Comparison of ENCODE assay signal across 8 cellular contexts in the genomic region with DNA sequence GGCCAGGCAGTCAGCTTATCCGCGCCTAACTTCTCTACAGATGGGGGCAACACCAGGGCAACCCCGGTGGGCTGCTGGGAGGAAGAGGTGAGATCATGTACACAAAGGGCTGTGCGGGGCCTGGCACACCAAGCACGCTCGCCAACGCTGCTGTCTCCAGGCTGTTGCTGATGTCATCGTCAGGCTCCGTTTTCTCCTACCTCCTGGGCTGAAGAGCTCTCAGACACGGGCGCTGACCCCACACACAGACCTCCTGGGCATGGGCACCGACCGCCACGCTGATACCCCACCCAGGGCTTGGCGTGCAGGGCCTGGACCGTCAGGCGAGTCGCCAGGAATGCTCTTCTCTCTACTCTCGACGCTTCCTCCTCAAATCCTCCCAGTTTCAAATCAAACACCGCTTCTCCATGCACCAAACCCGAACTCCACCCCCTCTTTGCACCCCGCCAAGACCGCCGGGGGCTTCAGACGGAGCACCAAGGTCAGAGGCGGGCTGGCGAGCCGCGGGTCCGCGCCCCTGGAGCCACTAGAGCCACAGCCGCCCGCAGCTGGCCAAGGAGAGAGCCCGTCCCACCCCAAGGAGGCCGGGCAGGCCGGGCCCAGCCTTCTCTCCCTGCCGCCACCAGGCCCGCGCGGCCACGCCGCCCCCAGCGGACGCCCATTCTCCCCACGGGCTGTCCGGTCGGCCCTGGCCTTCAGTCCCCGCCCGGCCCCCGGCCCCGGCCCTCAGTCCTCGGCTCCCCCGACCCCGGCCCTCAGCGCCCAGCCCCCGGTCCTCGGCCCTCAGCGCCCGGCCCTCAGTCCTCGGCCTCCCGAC. TPM values are rescaled to one million over a fixed set of nuclear protein-coding genes. Genes with fewer than 3 reads are reported as not detected.
A peak's percentile ranks its signal among the peaks of the same experiment; 100 is the strongest.
DNase-seq lines count a peak whose midpoint lies in the region; ATAC-seq and TF ChIP-seq lines count a peak whose summit lies in the region.

No MANE protein-coding gene starts in this region.

- no peaks in the 10 kb centered on the region for H3K27me3 ChIP-seq in A673 (replicated peaks; ENCODE audit: insufficient read depth, low read depth, low read length, poor library complexity)
- H3K27me3 ChIP-seq in esophagus squamous epithelium: peaks cover 0 to 6% (median 0%) of the 10 kb centered on the region in 4 donors
- peaks cover 5% of the 10 kb centered on the region for H3K27me3 ChIP-seq in neural progenitor cell

- H3K4me1 Mint-ChIP-seq in WTC11: peaks cover 41% of the 10 kb centered on the region
- peaks cover 20% of the 10 kb centered on the region for H3K4me1 Mint-ChIP-seq in neural progenitor cell

- no peak for TF ChIP-seq POLR2A in esophagus squamous epithelium (IDR thresholded peaks at IDR 0.05)

- no peak overlapping the region for H2AFZ ChIP-seq in neural progenitor cell (replicated peaks)

- H3K4me3 Mint-ChIP-seq in WTC11: peak overlapping the region; percentile 87
- peak overlapping the region; percentile 87 for H3K4me3 Mint-ChIP-seq in neural progenitor cell

- peak overlapping the region; percentile 88 for H3K9ac ChIP-seq in neural progenitor cell

- no peaks in the 10 kb centered on the region for H3K36me3 Mint-ChIP-seq in WTC11
- no peaks in the 10 kb centered on the region for H3K36me3 Mint-ChIP-seq in neural progenitor cell

- H3K4me3 ChIP-seq in A673 (ENCODE audit: low read depth, low read length, poor library complexity, severe bottlenecking): peak overlapping the region; percentile 84
- peak overlapping the region; percentile 65 to 84 (median 76) for H3K4me3 ChIP-seq in esophagus squamous epithelium
- peak overlapping the region; percentile 91 for H3K4me3 ChIP-seq in neural progenitor cell

- peak overlapping the region; percentile 99 for H3K4me2 ChIP-seq in neural progenitor cell

- BruUV-seq in A673 (replicated peaks; lab: Mats Ljungman, UMichigan): no TSS peak

- TF ChIP-seq CTCF in A673 (conservative IDR thresholded peaks at IDR 0.05; ENCODE audit: low read depth, low read length): no peak
- TF ChIP-seq CTCF in WTC11 (IDR thresholded peaks at IDR 0.05): no peak
- TF ChIP-seq CTCF in esophagus squamous epithelium (IDR thresholded peaks at IDR 0.05): no peak
- TF ChIP-seq CTCF in neural progenitor cell (IDR thresholded peaks at IDR 0.05): no peak

- peak overlapping the region; percentile 75 for H3K27ac ChIP-seq in A673 (ENCODE audit: low read depth, low read length, poor library complexity, severe bottlenecking)
- peak overlapping the region; percentile 94 to 95 (median 94) for H3K27ac ChIP-seq in esophagus squamous epithelium
- no peak overlapping the region for H3K27ac ChIP-seq in neural progenitor cell

- H3K27me3 Mint-ChIP-seq in WTC11 (ENCODE audit: low read depth): peaks cover 22% of the 10 kb centered on the region
- peaks cover 19% of the 10 kb centered on the region for H3K27me3 Mint-ChIP-seq in neural progenitor cell (ENCODE audit: insufficient read depth, low read depth)

- H3K4me1 ChIP-seq in A673 (ENCODE audit: insufficient read depth, low read length, poor library complexity, severe bottlenecking) (peaks cover 32% of the 10 kb centered on the region), esophagus squamous epithelium (peaks cover 56 to 69% (median 57%) of the 10 kb centered on the region in 3 donors), neural progenitor cell (peaks cover 15% of the 10 kb centered on the region)

- H4K20me1 ChIP-seq in neural progenitor cell (ENCODE audit: low read depth): peaks cover 55% of the 10 kb centered on the region

- peaks cover 56% of the 10 kb centered on the region for H3K79me2 ChIP-seq in neural progenitor cell (ENCODE audit: low read depth)

- 4 to 6% methylated on average over 15 to 20 of the region's 62 CpGs for WGBS in esophagus squamous epithelium, 2 donors

- intact Hi-C loops in A673 (cut with micrococcal nuclease; ENCODE audit: unreplicated experiment): no loop called here
- intact Hi-C loops in esophagus squamous epithelium (cut with DNase I): no loop called here

- no peak for DNase-seq in A673 (ENCODE audit: low spot score)
- peak; percentile 24 for DNase-seq in HCEC 1CT
- no peak for DNase-seq in WTC11 (ENCODE audit: low spot score)
- DNase-seq in esophagus squamous epithelium (lab: John Stamatoyannopoulos, UW): no peak
- DNase-seq in neural progenitor cell (ENCODE audit: low spot score): peak; percentile 60
- DNase-seq in activated gamma-delta T cell (lab: John Stamatoyannopoulos, UW): no peak

- H3F3A ChIP-seq in neural progenitor cell (ENCODE audit: low read depth): no peaks in the 10 kb centered on the region

- POLR2A ChIA-PET in A673 (lab: Charles Lee; ENCODE audit: low non-redundant PET) (no interaction called here), WTC11 (lab: Charles Lee) (no interaction called here)

- no peak for ATAC-seq in WTC11
- ATAC-seq in GM21447 (IDR thresholded peaks at IDR 0.05; ENCODE audit: unreplicated experiment): no peak
- no peak for ATAC-seq in HG03175 (IDR thresholded peaks at IDR 0.05; ENCODE audit: unreplicated experiment)

- H3K9me3 ChIP-seq in A673 (ENCODE audit: low read depth, low read length, poor library complexity, severe bottlenecking) (no peaks in the 10 kb centered on the region), esophagus squamous epithelium (no peaks in the 10 kb centered on the region), neural progenitor cell (ENCODE audit: low read depth) (no peaks in the 10 kb centered on the region)

- H3K9me3 Mint-ChIP-seq in WTC11 (no peaks in the 10 kb centered on the region), neural progenitor cell (no peaks in the 10 kb centered on the region)

- H3K27ac Mint-ChIP-seq in WTC11 (no peak overlapping the region; the same call in 1 of the 2 replicates), neural progenitor cell (peak overlapping the region; percentile 28)

- H3K36me3 ChIP-seq in A673 (ENCODE audit: insufficient read depth, low read length, poor library complexity, severe bottlenecking) (no peaks in the 10 kb centered on the region), esophagus squamous epithelium (no peaks in the 10 kb centered on the region), neural progenitor cell (no peaks in the 10 kb centered on the region)

- CTCF ChIA-PET in A673 (lab: Charles Lee) (no interaction called here), WTC11 (lab: Charles Lee) (interaction anchor here (0.9 to 1.8 kb wide), 6 partner anchors 20 to 141 kb away, joined by 3 to 5 read pairs (median 4); partner anchors contain the start of gene SCO2)

TF ChIP-seq in WTC11, 78 proteins besides CTCF, POLR2A, EP300 and RAD21:
- TF ChIP-seq ZNF423 (CRISPR knock-in tag; IDR thresholded peaks at IDR 0.05) (no peak), CBFB (CRISPR knock-in tag; IDR thresholded peaks at IDR 0.05; ENCODE audit: low read depth) (0 out of 2 replicates have a peak, but pooled peaks have one; percentile 18), FOXP4 (CRISPR knock-in tag; IDR thresholded peaks at IDR 0.05) (0 out of 2 replicates have a peak, but pooled peaks have one; percentile 33), FOXK1 (CRISPR knock-in tag; IDR thresholded peaks at IDR 0.05) (0 out of 2 replicates have a peak, but pooled peaks have one; percentile 19)

RNA-seq across cellular contexts. Expression of gene SBF1, which starts 0.8 kb away (rescaled TPM):
- total RNA-seq in A673 (2021) (97.2 and 107 TPM in 2 replicates), WTC11 (2021) (87.1 to 108 TPM (median 91.5 TPM) in 3 replicates), esophagus squamous epithelium (10 to 100 TPM; 38.3 to 92.0 (median 63.4) TPM), neural progenitor cell (ENCODE audit: low replicate concordance) (25.8 and 65.8 TPM in 2 replicates)

RNA-seq across cellular contexts. Expression of gene ADM2, which starts 7.3 kb away (rescaled TPM):
- total RNA-seq in A673 (2021): 5.4 and 9.8 TPM in 2 replicates
- total RNA-seq in WTC11 (2021): 6.3 to 10.9 TPM (median 7.6 TPM) in 3 replicates
- total RNA-seq in esophagus squamous epithelium: 1 to 10 TPM in 2 of 4 donors, under 1 TPM in 2; under 0.01 to 1.9 (median 0.89) TPM
- total RNA-seq in neural progenitor cell (ENCODE audit: low replicate concordance): 0.13 and 2.6 TPM in 2 replicates

RNA-seq across cellular contexts. Expression of gene MIOX, which starts 12.6 kb away (rescaled TPM):
- total RNA-seq in A673 (2021) (0.32 and 0.46 TPM in 2 replicates), WTC11 (2021) (0.33 to 0.57 TPM (median 0.41 TPM) in 3 replicates), esophagus squamous epithelium (not detected), neural progenitor cell (ENCODE audit: low replicate concordance) (not detected in 2 replicates)

RNA-seq across cellular contexts. Expression of gene LMF2, which starts 33.4 kb away (rescaled TPM):
- 79.2 and 79.3 TPM in 2 replicates for total RNA-seq in A673 (2021)
- total RNA-seq in WTC11 (2021): 38.1 to 43.7 TPM (median 39.8 TPM) in 3 replicates
- 10 to 100 TPM; 35.4 to 65.0 (median 46.2) TPM for total RNA-seq in esophagus squamous epithelium
- total RNA-seq in neural progenitor cell (ENCODE audit: low replicate concordance): 7.1 and 38.2 TPM in 2 replicates

RNA-seq across cellular contexts. Expression of gene NCAPH2, which starts 34.0 kb away (rescaled TPM):
- total RNA-seq in A673 (2021) (135 TPM in 2 replicates), WTC11 (2021) (69.8 to 78.4 TPM (median 70.3 TPM) in 3 replicates), esophagus squamous epithelium (10 to 100 TPM; 30.2 to 42.6 (median 38.5) TPM), neural progenitor cell (ENCODE audit: low replicate concordance) (41.2 and 64.4 TPM in 2 replicates)

Comparison
In these comparisons a context has a peak if more than half of its experiments do, and no peak if none do; other contexts are left out.
1. DNase-seq: peak in HCEC 1CT (single experiment) and neural progenitor cell (single experiment); none in A673 (single experiment), WTC11 (single experiment), esophagus squamous epithelium (single experiment) and activated gamma-delta T cell (single experiment).
2. Peak in every context shown above with its lines, with median percentiles within 50 percentile points of each other: H3K4me3 ChIP-seq.